1 cellular context compared by ENCODE assay signal in the genomic region with DNA sequence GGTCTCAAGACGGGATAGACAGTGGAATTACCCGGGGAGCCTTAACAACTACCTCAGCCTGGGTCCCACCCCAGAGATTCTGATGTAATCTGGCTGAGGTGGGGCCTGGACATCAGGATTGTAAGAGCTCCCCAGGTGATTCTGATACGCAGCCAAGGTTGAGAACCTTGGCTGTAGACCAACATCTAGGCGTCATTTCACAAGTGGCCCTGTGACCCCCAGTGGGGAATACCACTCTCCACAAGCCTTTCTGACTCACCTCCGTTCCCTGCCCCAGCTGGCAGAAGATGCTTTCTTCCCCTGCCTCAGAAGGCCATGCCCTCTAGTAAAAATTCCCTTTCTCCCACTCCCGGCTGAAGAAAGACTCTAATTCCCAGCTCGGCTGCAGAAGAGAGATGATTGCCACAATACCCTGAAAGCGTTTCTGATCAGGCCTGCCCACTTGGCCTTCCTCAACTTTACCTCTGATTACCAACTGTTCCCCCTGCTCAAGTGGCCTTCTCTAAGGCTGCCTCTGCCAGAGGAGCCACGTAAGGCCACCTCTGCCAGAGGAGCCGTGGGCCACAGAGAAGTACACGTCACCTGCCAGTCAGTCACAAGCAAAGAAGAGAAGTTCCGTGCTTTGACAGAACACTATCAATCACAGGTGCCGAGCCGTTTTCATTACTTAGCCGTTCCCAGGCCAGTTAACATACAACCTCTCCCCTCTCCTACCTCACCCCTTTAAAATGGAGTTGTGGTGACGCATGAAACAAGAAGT.
TF ChIP-seq lines count a peak whose summit lies in the region.

No MANE protein-coding gene starts in this region.

TF ChIP-seq in GM23338, 12 proteins besides CTCF, POLR2A, EP300 and RAD21 (continued from another document):
- TF ChIP-seq, protein P1, sequence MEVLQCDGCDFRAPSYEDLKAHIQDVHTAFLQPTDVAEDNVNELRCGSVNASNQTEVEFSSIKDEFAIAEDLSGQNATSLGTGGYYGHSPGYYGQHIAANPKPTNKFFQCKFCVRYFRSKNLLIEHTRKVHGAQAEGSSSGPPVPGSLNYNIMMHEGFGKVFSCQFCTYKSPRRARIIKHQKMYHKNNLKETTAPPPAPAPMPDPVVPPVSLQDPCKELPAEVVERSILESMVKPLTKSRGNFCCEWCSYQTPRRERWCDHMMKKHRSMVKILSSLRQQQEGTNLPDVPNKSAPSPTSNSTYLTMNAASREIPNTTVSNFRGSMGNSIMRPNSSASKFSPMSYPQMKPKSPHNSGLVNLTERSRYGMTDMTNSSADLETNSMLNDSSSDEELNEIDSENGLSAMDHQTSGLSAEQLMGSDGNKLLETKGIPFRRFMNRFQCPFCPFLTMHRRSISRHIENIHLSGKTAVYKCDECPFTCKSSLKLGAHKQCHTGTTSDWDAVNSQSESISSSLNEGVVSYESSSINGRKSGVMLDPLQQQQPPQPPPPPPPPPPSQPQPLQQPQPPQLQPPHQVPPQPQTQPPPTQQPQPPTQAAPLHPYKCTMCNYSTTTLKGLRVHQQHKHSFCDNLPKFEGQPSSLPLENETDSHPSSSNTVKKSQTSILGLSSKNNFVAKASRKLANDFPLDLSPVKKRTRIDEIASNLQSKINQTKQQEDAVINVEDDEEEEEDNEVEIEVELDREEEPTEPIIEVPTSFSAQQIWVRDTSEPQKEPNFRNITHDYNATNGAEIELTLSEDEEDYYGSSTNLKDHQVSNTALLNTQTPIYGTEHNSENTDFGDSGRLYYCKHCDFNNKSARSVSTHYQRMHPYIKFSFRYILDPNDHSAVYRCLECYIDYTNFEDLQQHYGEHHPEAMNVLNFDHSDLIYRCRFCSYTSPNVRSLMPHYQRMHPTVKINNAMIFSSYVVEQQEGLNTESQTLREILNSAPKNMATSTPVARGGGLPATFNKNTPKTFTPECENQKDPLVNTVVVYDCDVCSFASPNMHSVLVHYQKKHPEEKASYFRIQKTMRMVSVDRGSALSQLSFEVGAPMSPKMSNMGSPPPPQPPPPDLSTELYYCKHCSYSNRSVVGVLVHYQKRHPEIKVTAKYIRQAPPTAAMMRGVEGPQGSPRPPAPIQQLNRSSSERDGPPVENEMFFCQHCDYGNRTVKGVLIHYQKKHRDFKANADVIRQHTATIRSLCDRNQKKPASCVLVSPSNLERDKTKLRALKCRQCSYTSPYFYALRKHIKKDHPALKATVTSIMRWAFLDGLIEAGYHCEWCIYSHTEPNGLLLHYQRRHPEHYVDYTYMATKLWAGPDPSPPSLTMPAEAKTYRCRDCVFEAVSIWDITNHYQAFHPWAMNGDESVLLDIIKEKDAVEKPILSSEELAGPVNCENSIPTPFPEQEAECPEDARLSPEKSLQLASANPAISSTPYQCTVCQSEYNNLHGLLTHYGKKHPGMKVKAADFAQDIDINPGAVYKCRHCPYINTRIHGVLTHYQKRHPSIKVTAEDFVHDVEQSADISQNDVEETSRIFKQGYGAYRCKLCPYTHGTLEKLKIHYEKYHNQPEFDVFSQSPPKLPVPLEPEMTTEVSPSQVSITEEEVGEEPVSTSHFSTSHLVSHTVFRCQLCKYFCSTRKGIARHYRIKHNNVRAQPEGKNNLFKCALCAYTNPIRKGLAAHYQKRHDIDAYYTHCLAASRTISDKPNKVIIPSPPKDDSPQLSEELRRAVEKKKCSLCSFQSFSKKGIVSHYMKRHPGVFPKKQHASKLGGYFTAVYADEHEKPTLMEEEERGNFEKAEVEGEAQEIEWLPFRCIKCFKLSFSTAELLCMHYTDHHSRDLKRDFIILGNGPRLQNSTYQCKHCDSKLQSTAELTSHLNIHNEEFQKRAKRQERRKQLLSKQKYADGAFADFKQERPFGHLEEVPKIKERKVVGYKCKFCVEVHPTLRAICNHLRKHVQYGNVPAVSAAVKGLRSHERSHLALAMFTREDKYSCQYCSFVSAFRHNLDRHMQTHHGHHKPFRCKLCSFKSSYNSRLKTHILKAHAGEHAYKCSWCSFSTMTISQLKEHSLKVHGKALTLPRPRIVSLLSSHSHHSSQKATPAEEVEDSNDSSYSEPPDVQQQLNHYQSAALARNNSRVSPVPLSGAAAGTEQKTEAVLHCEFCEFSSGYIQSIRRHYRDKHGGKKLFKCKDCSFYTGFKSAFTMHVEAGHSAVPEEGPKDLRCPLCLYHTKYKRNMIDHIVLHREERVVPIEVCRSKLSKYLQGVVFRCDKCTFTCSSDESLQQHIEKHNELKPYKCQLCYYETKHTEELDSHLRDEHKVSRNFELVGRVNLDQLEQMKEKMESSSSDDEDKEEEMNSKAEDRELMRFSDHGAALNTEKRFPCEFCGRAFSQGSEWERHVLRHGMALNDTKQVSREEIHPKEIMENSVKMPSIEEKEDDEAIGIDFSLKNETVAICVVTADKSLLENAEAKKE (CRISPR knock-in tag; IDR thresholded peaks at IDR 0.05): no peak
- no peak for TF ChIP-seq POLR2AphosphoS5 (IDR thresholded peaks at IDR 0.05; ENCODE audit: low read depth)
- TF ChIP-seq CREB1 (CRISPR knock-in tag; IDR thresholded peaks at IDR 0.05; ENCODE audit: low read depth): no peak
- no peak for TF ChIP-seq ZNF331 (CRISPR knock-in tag; IDR thresholded peaks at IDR 0.05; ENCODE audit: low read depth)
- TF ChIP-seq, protein P2, sequence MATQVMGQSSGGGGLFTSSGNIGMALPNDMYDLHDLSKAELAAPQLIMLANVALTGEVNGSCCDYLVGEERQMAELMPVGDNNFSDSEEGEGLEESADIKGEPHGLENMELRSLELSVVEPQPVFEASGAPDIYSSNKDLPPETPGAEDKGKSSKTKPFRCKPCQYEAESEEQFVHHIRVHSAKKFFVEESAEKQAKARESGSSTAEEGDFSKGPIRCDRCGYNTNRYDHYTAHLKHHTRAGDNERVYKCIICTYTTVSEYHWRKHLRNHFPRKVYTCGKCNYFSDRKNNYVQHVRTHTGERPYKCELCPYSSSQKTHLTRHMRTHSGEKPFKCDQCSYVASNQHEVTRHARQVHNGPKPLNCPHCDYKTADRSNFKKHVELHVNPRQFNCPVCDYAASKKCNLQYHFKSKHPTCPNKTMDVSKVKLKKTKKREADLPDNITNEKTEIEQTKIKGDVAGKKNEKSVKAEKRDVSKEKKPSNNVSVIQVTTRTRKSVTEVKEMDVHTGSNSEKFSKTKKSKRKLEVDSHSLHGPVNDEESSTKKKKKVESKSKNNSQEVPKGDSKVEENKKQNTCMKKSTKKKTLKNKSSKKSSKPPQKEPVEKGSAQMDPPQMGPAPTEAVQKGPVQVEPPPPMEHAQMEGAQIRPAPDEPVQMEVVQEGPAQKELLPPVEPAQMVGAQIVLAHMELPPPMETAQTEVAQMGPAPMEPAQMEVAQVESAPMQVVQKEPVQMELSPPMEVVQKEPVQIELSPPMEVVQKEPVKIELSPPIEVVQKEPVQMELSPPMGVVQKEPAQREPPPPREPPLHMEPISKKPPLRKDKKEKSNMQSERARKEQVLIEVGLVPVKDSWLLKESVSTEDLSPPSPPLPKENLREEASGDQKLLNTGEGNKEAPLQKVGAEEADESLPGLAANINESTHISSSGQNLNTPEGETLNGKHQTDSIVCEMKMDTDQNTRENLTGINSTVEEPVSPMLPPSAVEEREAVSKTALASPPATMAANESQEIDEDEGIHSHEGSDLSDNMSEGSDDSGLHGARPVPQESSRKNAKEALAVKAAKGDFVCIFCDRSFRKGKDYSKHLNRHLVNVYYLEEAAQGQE (IDR thresholded peaks at IDR 0.05; ENCODE audit: unreplicated experiment): no peak
- TF ChIP-seq ZNF114 (CRISPR knock-in tag; IDR thresholded peaks at IDR 0.05): no peak
- TF ChIP-seq STAT1 (IDR thresholded peaks at IDR 0.05; ENCODE audit: unreplicated experiment): no peak
- no peak for TF ChIP-seq JUNB (IDR thresholded peaks at IDR 0.05; ENCODE audit: unreplicated experiment)
- no peak for TF ChIP-seq EZH2 (IDR thresholded peaks at IDR 0.05; ENCODE audit: low read depth, unreplicated experiment)
- TF ChIP-seq NANOG (IDR thresholded peaks at IDR 0.05; ENCODE audit: borderline replicate concordance): no peak
- TF ChIP-seq ETS1 (IDR thresholded peaks at IDR 0.05): no peak
